ENCODE assay signal across 17 cellular contexts in the genomic region with DNA sequence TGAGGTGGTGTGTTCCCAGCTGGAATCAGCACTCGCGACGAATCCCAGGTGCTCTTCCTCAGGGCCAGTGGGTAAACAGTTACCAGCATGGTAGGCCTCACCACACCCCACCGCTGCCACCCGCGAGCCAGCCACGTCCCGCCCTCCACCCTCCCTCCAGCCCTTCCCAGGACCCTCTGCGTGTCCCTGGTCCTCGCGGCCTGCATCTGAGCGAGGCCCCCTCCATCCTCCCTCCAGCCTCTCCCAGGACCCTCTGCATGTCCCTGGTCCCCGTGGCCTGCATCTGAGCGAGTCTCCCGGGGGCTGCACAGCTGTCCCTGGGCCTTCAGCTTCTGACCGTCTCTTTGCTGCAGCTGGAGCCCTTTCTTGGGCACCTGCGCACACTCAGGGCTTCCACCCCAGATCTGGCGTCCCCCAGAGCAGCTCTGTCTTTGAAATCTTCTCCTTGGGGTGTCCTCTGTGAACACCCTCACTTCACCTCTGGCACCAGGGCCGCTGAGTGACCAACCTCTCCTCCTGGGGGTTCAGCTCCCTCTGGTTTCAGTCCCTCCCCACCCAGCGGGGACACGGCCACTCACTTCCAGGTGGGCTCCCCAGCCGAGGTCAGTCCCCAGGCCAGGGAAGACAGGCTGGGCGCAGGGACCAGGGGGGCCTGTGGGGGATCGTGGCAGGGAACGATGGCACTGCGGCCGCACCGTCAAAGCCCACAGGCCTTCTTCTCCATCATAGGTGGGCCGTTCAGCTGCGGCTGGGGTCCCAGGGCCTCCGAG. TPM values are rescaled to one million over a fixed set of nuclear protein-coding genes. Genes with fewer than 3 reads are reported as not detected.
A peak's percentile ranks its signal among the peaks of the same experiment; 100 is the strongest.
DNase-seq lines count a peak whose midpoint lies in the region; ATAC-seq and TF ChIP-seq lines count a peak whose summit lies in the region.
"Had no signal": no experiment of that assay in that cellular context is flagged by ENCODE, and none has a peak within 500 bp of the region (broad histone marks: within the 10 kb centered on the region; RNA-seq: fewer than 3 reads in every experiment).

No MANE protein-coding gene starts in this region.

- WGBS in neuronal stem cell (ENCODE audit: extremely low coverage in 2 of 2, insufficient read length in 2 of 2, insufficient replicate concordance in 1 of 2), 2 donors = no CpG with 5 or more reads among the region's 31 CpGs

- H3K9me3 ChIP-seq in neuronal stem cell (replicated peaks in 1 of 2; ENCODE audit: control insufficient read depth in 2 of 2, insufficient read depth in 1 of 2, low read depth in 1 of 2, low read length in 2 of 2) (no peaks in the 10 kb centered on the region), SJCRH30 (replicated peaks) (no peaks in the 10 kb centered on the region)
- H3K9me3 ChIP-seq: BLaER1 treated with 17β-estradiol and CSF1 and Interleukin-3, amounts not matched to agents 10 nM and 100 nM had no signal

- H3K18ac ChIP-seq in neuronal stem cell (ENCODE audit: low read length) = peak overlapping the region; percentile 44

- H3K14ac ChIP-seq in neuronal stem cell (ENCODE audit: low read length) = peak overlapping the region; percentile 31

- H3K4me3 ChIP-seq in neuronal stem cell (ENCODE audit: low read length in 2 of 2) = no peak overlapping the region
- no peak overlapping the region for H3K4me3 ChIP-seq in SJCRH30
- H3K4me3 ChIP-seq: BLaER1 treated with 17β-estradiol and CSF1 and Interleukin-3, amounts not matched to agents 10 nM and 100 nM had no signal

- H3K36me3 ChIP-seq in neuronal stem cell (replicated peaks in 1 of 2; ENCODE audit: control insufficient read depth in 2 of 2, insufficient read depth in 2 of 2, low read length in 2 of 2) (no peaks in the 10 kb centered on the region), SJCRH30 (no peaks in the 10 kb centered on the region)
- H3K36me3 ChIP-seq: BLaER1 treated with 17β-estradiol and CSF1 and Interleukin-3, amounts not matched to agents 10 nM and 100 nM had no signal

- TF ChIP-seq CTCF in chondrocyte (IDR thresholded peaks at IDR 0.05) (no peak), type B pancreatic cell (conservative IDR thresholded peaks at IDR 0.05) (no peak)

- H4K91ac ChIP-seq in neuronal stem cell (ENCODE audit: low read depth, low read length, poor library complexity) = no peak overlapping the region

- H3K9me3 Mint-ChIP-seq in activated CD8-positive, alpha-beta memory T cell treated with anti-CD3 and anti-CD28 coated beads, Interleukin-2, amount 10 ng/mL, durations not matched to agents 7 days and 5 days (ENCODE audit: low read depth) = no peaks in the 10 kb centered on the region
- H3K9me3 Mint-ChIP-seq in chondrocyte (ENCODE audit: low read depth) (no peaks in the 10 kb centered on the region), type B pancreatic cell (no peaks in the 10 kb centered on the region)

- peak; percentile 34 for DNase-seq in activated CD8-positive, alpha-beta memory T cell treated with anti-CD3 and anti-CD28 coated beads, Interleukin-2, amount 10 ng/mL, durations not matched to agents 7 days and 5 days
- no peak for DNase-seq in activated CD8-positive, alpha-beta memory T cell treated with anti-CD3 and anti-CD28 coated beads, Interleukin-2, amount 50 U/mL, for 4 hours
- DNase-seq in chondrocyte (ENCODE audit: low spot score) (peak; percentile 91), neuronal stem cell (ENCODE audit: low spot score) (no peak), type B pancreatic cell (ENCODE audit: extremely low spot score, unreplicated experiment) (peak; percentile 63), SJCRH30 (no peak)
- DNase-seq: KG1, NCI-H1048, NCI-H1694, NCI-H345, NCI-H526 treated with DMSO at 0.1 percent for 48 hours, OCI-M1 had no signal

- H3K4me2 ChIP-seq in neuronal stem cell (ENCODE audit: insufficient read depth, low read length, poor library complexity, severe bottlenecking) = no peak overlapping the region

- H3K4me3 Mint-ChIP-seq in activated CD8-positive, alpha-beta memory T cell treated with anti-CD3 and anti-CD28 coated beads, Interleukin-2, amount 10 ng/mL, durations not matched to agents 7 days and 5 days = no peak overlapping the region
- H3K4me3 Mint-ChIP-seq in chondrocyte (ENCODE audit: unreplicated experiment) (no peak overlapping the region), type B pancreatic cell (no peak overlapping the region)

- peak overlapping the region; percentile 46 for H2BK12ac ChIP-seq in neuronal stem cell (ENCODE audit: low read length)

- H2BK5ac ChIP-seq in neuronal stem cell (ENCODE audit: low read length) = no peak overlapping the region

- no peak overlapping the region for H3K9ac ChIP-seq in neuronal stem cell (ENCODE audit: low read depth, low read length, poor library complexity)
- H3K9ac ChIP-seq: BLaER1 treated with 17β-estradiol and CSF1 and Interleukin-3, amounts not matched to agents 10 nM and 100 nM had no signal

- H3K4me1 ChIP-seq in neuronal stem cell (ENCODE audit: control insufficient read depth in 2 of 2, insufficient read depth in 1 of 2, low read depth in 1 of 2, low read length in 2 of 2) = no peaks in the 10 kb centered on the region
- no peaks in the 10 kb centered on the region for H3K4me1 ChIP-seq in SJCRH30

- CTCF ChIA-PET in activated CD8-positive, alpha-beta memory T cell treated with anti-CD3 and anti-CD28 coated beads, Interleukin-2, amount 10 ng/mL, durations not matched to agents 7 days and 5 days (lab: Charles Lee) = no interaction called here

- no peak overlapping the region for H3K27ac Mint-ChIP-seq in activated CD8-positive, alpha-beta memory T cell treated with anti-CD3 and anti-CD28 coated beads, Interleukin-2, amount 10 ng/mL, durations not matched to agents 7 days and 5 days
- H3K27ac Mint-ChIP-seq in chondrocyte (ENCODE audit: unreplicated experiment) (no peak overlapping the region), type B pancreatic cell (no peak overlapping the region)

- H3K27me3 ChIP-seq in neuronal stem cell (ENCODE audit: control insufficient read depth in 3 of 3, insufficient read depth in 3 of 3, low read depth in 1 of 3, low read length in 3 of 3) (peaks cover 0 to 4% (median 0%) of the 10 kb centered on the region in 3 experiments), SJCRH30 (no peaks in the 10 kb centered on the region)
- H3K27me3 ChIP-seq: BLaER1 treated with 17β-estradiol and CSF1 and Interleukin-3, amounts not matched to agents 10 nM and 100 nM had no signal

- no peaks in the 10 kb centered on the region for H3K79me1 ChIP-seq in neuronal stem cell (ENCODE audit: low read depth, low read length)

- peak overlapping the region; percentile 47 for H2BK120ac ChIP-seq in neuronal stem cell (ENCODE audit: low read depth, low read length)

- H3K4me1 Mint-ChIP-seq in activated CD8-positive, alpha-beta memory T cell treated with anti-CD3 and anti-CD28 coated beads, Interleukin-2, amount 10 ng/mL, durations not matched to agents 7 days and 5 days = no peaks in the 10 kb centered on the region
- H3K4me1 Mint-ChIP-seq in chondrocyte (ENCODE audit: low read depth) = peaks cover 48% of the 10 kb centered on the region
- H3K4me1 Mint-ChIP-seq in type B pancreatic cell (ENCODE audit: unreplicated experiment) = peaks cover 9% of the 10 kb centered on the region

- no peaks in the 10 kb centered on the region for H3K36me3 Mint-ChIP-seq in activated CD8-positive, alpha-beta memory T cell treated with anti-CD3 and anti-CD28 coated beads, Interleukin-2, amount 10 ng/mL, durations not matched to agents 7 days and 5 days
- H3K36me3 Mint-ChIP-seq in chondrocyte (ENCODE audit: low read depth) (no peaks in the 10 kb centered on the region), type B pancreatic cell (no peaks in the 10 kb centered on the region)

- H4K8ac ChIP-seq in neuronal stem cell (ENCODE audit: low read depth, low read length) = no peak overlapping the region

- no peaks in the 10 kb centered on the region for H3K27me3 Mint-ChIP-seq in activated CD8-positive, alpha-beta memory T cell treated with anti-CD3 and anti-CD28 coated beads, Interleukin-2, amount 10 ng/mL, durations not matched to agents 7 days and 5 days
- no peaks in the 10 kb centered on the region for H3K27me3 Mint-ChIP-seq in chondrocyte (ENCODE audit: low read depth)
- peaks cover 4% of the 10 kb centered on the region for H3K27me3 Mint-ChIP-seq in type B pancreatic cell

- H3K23ac ChIP-seq in neuronal stem cell (ENCODE audit: low read depth, low read length, poor library complexity) = peak overlapping the region; percentile 25

- H3K27ac ChIP-seq in neuronal stem cell (replicated peaks; ENCODE audit: low read length) = no peak overlapping the region
- no peak overlapping the region for H3K27ac ChIP-seq in SJCRH30
- H3K27ac ChIP-seq: 22Rv1; BLaER1 treated with 17β-estradiol and CSF1 and Interleukin-3, amounts not matched to agents 10 nM and 100 nM; RWPE1 had no signal

- ATAC-seq in activated CD8-positive, alpha-beta memory T cell treated with anti-CD3 and anti-CD28 coated beads, Interleukin-2, amount 10 ng/mL, durations not matched to agents 7 days and 5 days = no peak
- ATAC-seq in HG03571 (IDR thresholded peaks at IDR 0.05; ENCODE audit: unreplicated experiment) = no peak
- no peak for ATAC-seq in HG03457 (IDR thresholded peaks at IDR 0.05; ENCODE audit: unreplicated experiment)

- peak overlapping the region; percentile 97 for H2AK5ac ChIP-seq in neuronal stem cell (ENCODE audit: low read depth, low read length)

- H3K4ac ChIP-seq in neuronal stem cell (ENCODE audit: low read length) = no peak overlapping the region

- peak overlapping the region; percentile 83 for H2BK15ac ChIP-seq in neuronal stem cell (ENCODE audit: low read length)

- H2AFZ ChIP-seq in neuronal stem cell (ENCODE audit: low read length) = no peak overlapping the region

RNA-seq across cellular contexts. Expression of a gene that starts 57.8 kb away (rescaled TPM):
- 10 to 100 TPM in 1 of 2 experiments, 1 to 10 TPM in 1; 5.0 to 17.9 TPM for total RNA-seq in activated CD8-positive, alpha-beta memory T cell treated with anti-CD3 and anti-CD28 coated beads, Interleukin-2, amount 10 ng/mL, durations not matched to agents 7 days and 5 days
- total RNA-seq in chondrocyte (1,314 to 1,671 TPM (median 1,646 TPM) in 3 replicates), type B pancreatic cell (ENCODE audit: low replicate concordance) (23.8 and 114 TPM in 2 replicates)
- 19.3 TPM for polyA plus RNA-seq in neuronal stem cell (2013, experiment 1 of 2)
- polyA plus RNA-seq in neuronal stem cell (2013, experiment 2 of 2) = 19.1 TPM
- total RNA-seq in SJCRH30 (2014; rRNA removed; shearing (Covaris generic)) = 1.1 TPM in 2 replicates

RNA-seq across cellular contexts. Expression of a gene that starts 58.5 kb away (rescaled TPM):
- 1 to 10 TPM in 1 of 2 experiments, under 1 TPM in 1; 0.12 to 5.4 TPM for total RNA-seq in activated CD8-positive, alpha-beta memory T cell treated with anti-CD3 and anti-CD28 coated beads, Interleukin-2, amount 10 ng/mL, durations not matched to agents 7 days and 5 days
- total RNA-seq in chondrocyte (994 to 1,063 TPM (median 1,052 TPM) in 3 replicates), type B pancreatic cell (ENCODE audit: low replicate concordance) (78.4 and 167 TPM in 2 replicates)
- 54.3 TPM for polyA plus RNA-seq in neuronal stem cell (2013, experiment 1 of 2)
- polyA plus RNA-seq in neuronal stem cell (2013, experiment 2 of 2) = 53.4 TPM
- 12.6 and 13.3 TPM in 2 replicates for total RNA-seq in SJCRH30 (2014; rRNA removed; shearing (Covaris generic))

Comparison
In these comparisons a context has a peak if more than half of its experiments do, and no peak if none do; other contexts are left out.
1. DNase-seq: peak in activated CD8-positive, alpha-beta memory T cell treated with anti-CD3 and anti-CD28 coated beads, Interleukin-2, amount 10 ng/mL, durations not matched to agents 7 days and 5 days (single experiment), chondrocyte (single experiment) and type B pancreatic cell (single experiment); none in activated CD8-positive, alpha-beta memory T cell treated with anti-CD3 and anti-CD28 coated beads, Interleukin-2, amount 50 U/mL, for 4 hours (single experiment), neuronal stem cell (single experiment) and SJCRH30 (0 of 2).
2. RNA of a gene that starts 57.8 kb away (total RNA-seq): 1,314 to 1,671 TPM in chondrocyte; 23.8 to 114 TPM in type B pancreatic cell, 5.0 to 17.9 TPM in activated CD8-positive, alpha-beta memory T cell treated with anti-CD3 and anti-CD28 coated beads, Interleukin-2, amount 10 ng/mL, durations not matched to agents 7 days and 5 days and 1.1 TPM in SJCRH30; every median in the first group is over 10 times any median in the second.